Comparison of ENCODE assay signal across 8 cellular contexts in genomic region chr6:4358414-4359107, GRCh38.
A peak's percentile ranks its signal among the peaks of the same experiment; 100 is the strongest.
DNase-seq lines count a peak whose midpoint lies in the region; ATAC-seq and TF ChIP-seq lines count a peak whose summit lies in the region.

No MANE protein-coding gene starts in this region.

- no peaks in the 10 kb centered on the region for H3K27me3 ChIP-seq in HUES64 (ENCODE audit: insufficient read depth, low read length)
- no peaks in the 10 kb centered on the region for H3K27me3 ChIP-seq in right atrium auricular region

- TF ChIP-seq CTCF in right atrium auricular region (IDR thresholded peaks at IDR 0.05): no peak

- H3K9me3 ChIP-seq in HUES64 (ENCODE audit: insufficient read depth, low read depth, low read length) (no peaks in the 10 kb centered on the region), right atrium auricular region (no peaks in the 10 kb centered on the region)

- H3K4me1 ChIP-seq in HUES64 (ENCODE audit: insufficient read depth, low read length) (peaks cover 14% of the 10 kb centered on the region; the same call in 1 of the 2 replicates), right atrium auricular region (peaks cover 0 to 16% of the 10 kb centered on the region in 2 donors)

- ATAC-seq in HG02571 (IDR thresholded peaks at IDR 0.05; ENCODE audit: unreplicated experiment) (no peak), GM18505 (IDR thresholded peaks at IDR 0.05; ENCODE audit: unreplicated experiment) (no peak)

- no peaks in the 10 kb centered on the region for H3K36me3 ChIP-seq in HUES64 (ENCODE audit: insufficient read depth, low read length)
- H3K36me3 ChIP-seq in right atrium auricular region: no peaks in the 10 kb centered on the region

- TF ChIP-seq POLR2A in GM18505 (IDR thresholded peaks at IDR 0.05; ENCODE audit: borderline replicate concordance, extremely low read depth, insufficient read depth, insufficient read length): no peak

- H3K27ac ChIP-seq in HUES64 (ENCODE audit: low read depth, low read length): no peak overlapping the region; the same call in 1 of the 2 replicates
- peak overlapping the region; percentile 87 to 98 for H3K27ac ChIP-seq in right atrium auricular region

- peak overlapping the region; percentile 22; the same call in 1 of the 2 replicates for H3K9ac ChIP-seq in HUES64 (ENCODE audit: low read depth, low read length)

- no peak overlapping the region for H3K4me3 ChIP-seq in HUES64 (ENCODE audit: low read length)
- no peak overlapping the region for H3K4me3 ChIP-seq in right atrium auricular region

- 57% methylated on average over 13 of the region's 13 CpGs for WGBS in HUES64

- DNase-seq in C1 segment of cervical spinal cord (lab: John Stamatoyannopoulos, UW) (peak; percentile 10 to 96 (median 72)), amygdala (lab: John Stamatoyannopoulos, UW) (peak in 52 of 56 donors; percentile 17 to 96 (median 68)), right atrium auricular region (ENCODE audit: low spot score) (peak; percentile 98), putamen (ENCODE audit: low spot score) (peak; percentile 69), NOMO-1 treated with DMSO at 0.1 percent for 48 hours (lab: John Stamatoyannopoulos, UW; ENCODE audit: unreplicated experiment) (no peak)
